In the genomic region with DNA sequence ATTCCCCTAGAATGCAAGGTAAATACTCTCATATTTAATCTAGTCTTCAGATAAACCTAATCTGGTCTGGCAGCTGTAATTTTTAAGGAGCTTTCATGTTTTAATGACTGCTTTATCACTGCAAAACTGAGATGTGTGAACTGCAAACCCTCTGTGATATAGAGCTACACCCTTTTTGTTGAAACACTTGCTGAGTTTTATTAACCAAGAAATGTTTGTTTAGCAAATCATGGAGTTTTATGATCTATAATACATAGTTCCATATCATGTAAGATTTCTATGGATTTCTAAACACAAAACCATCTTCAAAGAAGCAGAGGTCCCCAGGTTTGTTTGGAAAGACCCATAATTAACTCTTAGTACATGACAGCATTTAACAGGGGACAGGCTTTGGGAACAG, we compare ENCODE assay signal across 25 cellular contexts.
"Had no signal": no experiment of that assay in that cellular context is flagged by ENCODE, and none has a peak within 500 bp of the region (broad histone marks: within the 10 kb centered on the region; RNA-seq: fewer than 3 reads in every experiment).

No MANE protein-coding gene starts in this region.

- H3K36me3 ChIP-seq: brain microvascular endothelial cell, esophagus muscularis mucosa, left ventricle myocardium inferior, neutrophil, right atrium auricular region, spleen, suprapubic skin, tibial artery, WERI-Rb-1 had no signal

- H3K4me3 ChIP-seq: esophagus muscularis mucosa, left ventricle myocardium inferior, right atrium auricular region, spleen, suprapubic skin, tibial artery had no signal

- H3K27ac Mint-ChIP-seq: naive B cell; nephron progenitor cell; T-helper 1 cell treated with Interleukin-12 subunit alpha and Interleukin-12 subunit beta and Interleukin-4 antibody, amounts not matched to agents 30 μg/mL and 1 μg/mL, for 36 hours had no signal

- H3K4me3 Mint-ChIP-seq: naive B cell; nephron progenitor cell; T-helper 1 cell treated with Interleukin-12 subunit alpha and Interleukin-12 subunit beta and Interleukin-4 antibody, amounts not matched to agents 30 μg/mL and 1 μg/mL, for 36 hours had no signal

- H3K9me3 Mint-ChIP-seq: naive B cell; nephron progenitor cell; T-helper 1 cell treated with Interleukin-12 subunit alpha and Interleukin-12 subunit beta and Interleukin-4 antibody, amounts not matched to agents 30 μg/mL and 1 μg/mL, for 36 hours had no signal

- H3K27me3 ChIP-seq: brain microvascular endothelial cell, esophagus muscularis mucosa, neutrophil, right atrium auricular region, spleen, suprapubic skin, tibial artery had no signal

- DNase-seq: activated CD4-positive, alpha-beta T cell treated with anti-CD3 and anti-CD28 coated beads for 48 hours; activated CD4-positive, alpha-beta T cell treated with anti-CD3 and anti-CD28 coated beads, Interleukin-2, amount 50 U/mL, for 48 hours; activated CD8-positive, alpha-beta memory T cell treated with anti-CD3 and anti-CD28 coated beads for 24 hours; activated effector memory CD4-positive, alpha-beta T cell treated with anti-CD3 and anti-CD28 coated beads, Interleukin-2, amount 50 U/mL, for 16 hours; activated naive CD4-positive, alpha-beta T cell treated with anti-CD3 and anti-CD28 coated beads, Interleukin-2, amount 50 U/mL, for 16 hours; amniotic stem cell; brain microvascular endothelial cell; left ventricle myocardium inferior; naive B cell; nephron progenitor cell; spleen; stimulated activated naive CD4-positive, alpha-beta T cell; T1000; tibial artery; WERI-Rb-1 had no signal

- H3K27ac ChIP-seq: brain microvascular endothelial cell, esophagus muscularis mucosa, left ventricle myocardium inferior, neutrophil, parathyroid adenoma, right atrium auricular region, spleen, suprapubic skin, tibial artery, WERI-Rb-1 had no signal

- ATAC-seq: activated CD4-positive, CD25-positive, alpha-beta regulatory T cell treated with anti-CD3 and anti-CD28 coated beads, Interleukin-2, amount 50 U/mL, for 24 hours had no signal

- H3K9me3 ChIP-seq: esophagus muscularis mucosa, left ventricle myocardium inferior, neutrophil, right atrium auricular region, spleen, suprapubic skin, tibial artery had no signal

- H3K4me1 ChIP-seq: left ventricle myocardium inferior, parathyroid adenoma, suprapubic skin, tibial artery had no signal

- H3K4me1 Mint-ChIP-seq: naive B cell had no signal

- FAIRE-seq: astrocyte, frontal cortex, islet of Langerhans had no signal

- H3K36me3 Mint-ChIP-seq: naive B cell had no signal
